In genomic region chr12:111766608-111767361, GRCh38 we compare ENCODE assay signal across 1 cellular context.
TF ChIP-seq lines count a peak whose summit lies in the region.

Gene ALDH2 (plus strand): TSS chr12:111766933. CDS start chr12:111766983, 50 bp downstream.

TF ChIP-seq in K562, 482 proteins besides CTCF, POLR2A, EP300 and RAD21 (continued from another document and continues in another):
- TF ChIP-seq POLR2H (tag; IDR thresholded peaks at IDR 0.05; ENCODE audit: low read depth) (peak; percentile 40; the same call in 1 of the 2 replicates), THAP12 (CRISPR knock-in tag; IDR thresholded peaks at IDR 0.05) (no peak), TCFL5 (CRISPR knock-in tag; conservative IDR thresholded peaks at IDR 0.05) (no peak), KDM2B (CRISPR knock-in tag; IDR thresholded peaks at IDR 0.05) (peak; percentile 29; the same call in 1 of the 2 replicates), KLF10 (CRISPR knock-in tag; IDR thresholded peaks at IDR 0.05) (no peak), HDAC6 (IDR thresholded peaks at IDR 0.05; ENCODE audit: low read depth, low read length) (no peak), MCM3 (IDR thresholded peaks at IDR 0.05) (no peak), ZNF644 (tag; IDR thresholded peaks at IDR 0.05; ENCODE audit: low read depth) (no peak), SMARCE1 (IDR thresholded peaks at IDR 0.05) (0 out of 2 replicates have a peak, but pooled peaks have one; percentile 22), ZNF121 (CRISPR knock-in tag; conservative IDR thresholded peaks at IDR 0.05) (no peak), ZC3H8 (IDR thresholded peaks at IDR 0.05) (no peak), ZHX1 (conservative IDR thresholded peaks at IDR 0.05; ENCODE audit: low read length) (no peak), ZKSCAN8 (CRISPR knock-in tag; IDR thresholded peaks at IDR 0.05) (no peak), TAF1 (IDR thresholded peaks at IDR 0.05; ENCODE audit: control insufficient read depth, extremely low read depth, insufficient read depth, low read length, severe bottlenecking) (peak; percentile 30), ZNF146 (CRISPR knock-in tag; IDR thresholded peaks at IDR 0.05; ENCODE audit: unreplicated experiment) (no peak), MAFF (IDR thresholded peaks at IDR 0.05; ENCODE audit: low read length) (no peak), ZBTB34 (CRISPR knock-in tag; IDR thresholded peaks at IDR 0.05) (no peak), ZFX (CRISPR knock-in tag; IDR thresholded peaks at IDR 0.05) (peak; percentile 93), STAT5A (IDR thresholded peaks at IDR 0.05; ENCODE audit: borderline replicate concordance, low read length) (no peak), JUNB (CRISPR knock-in tag; conservative IDR thresholded peaks at IDR 0.05) (no peak), MYC (IDR thresholded peaks at IDR 0.05; ENCODE audit: low read depth, low read length) (peak; percentile 79), MYC (CRISPR knock-in tag; IDR thresholded peaks at IDR 0.05; ENCODE audit: borderline replicate concordance, low read depth) (no peak), RNF2 (IDR thresholded peaks at IDR 0.05) (no peak), NFIC (IDR thresholded peaks at IDR 0.05) (no peak), SMARCA5 (IDR thresholded peaks at IDR 0.05) (0 out of 2 replicates have a peak, but pooled peaks have one; percentile 7), MAZ (CRISPR knock-in tag; conservative IDR thresholded peaks at IDR 0.05 in 1 of 2, IDR thresholded peaks at IDR 0.05 in 1 of 2) (peak; percentile 59 to 81; a peak in 3 of 4 replicates), TAF15 (IDR thresholded peaks at IDR 0.05; ENCODE audit: low read depth, low read length) (no peak), BRF1 (IDR thresholded peaks at IDR 0.05; ENCODE audit: borderline replicate concordance, extremely low read depth, insufficient read length) (no peak), SMAD2 (IDR thresholded peaks at IDR 0.05; ENCODE audit: low read depth, low read length) (no peak), ZKSCAN1 (IDR thresholded peaks at IDR 0.05; ENCODE audit: low read depth, low read length) (peak; percentile 20; the same call in 1 of the 2 replicates), ZNF24 (IDR thresholded peaks at IDR 0.05) (no peak), EHMT2 (IDR thresholded peaks at IDR 0.05) (no peak), HSF4 (CRISPR knock-in tag; IDR thresholded peaks at IDR 0.05; ENCODE audit: borderline replicate concordance) (no peak), PHB (CRISPR knock-in tag; IDR thresholded peaks at IDR 0.05) (0 out of 2 replicates have a peak, but pooled peaks have one; percentile 60), NCOA1 (IDR thresholded peaks at IDR 0.05; ENCODE audit: low read depth) (no peak), ZBTB7A (IDR thresholded peaks at IDR 0.05; ENCODE audit: borderline replicate concordance, control insufficient read depth, low read depth, low read length) (peak; percentile 96; the same call in 1 of the 2 replicates), CCAR2 (IDR thresholded peaks at IDR 0.05; ENCODE audit: low read depth, low read length) (no peak), KHSRP (IDR thresholded peaks at IDR 0.05) (no peak)
- TF ChIP-seq, protein P1, sequence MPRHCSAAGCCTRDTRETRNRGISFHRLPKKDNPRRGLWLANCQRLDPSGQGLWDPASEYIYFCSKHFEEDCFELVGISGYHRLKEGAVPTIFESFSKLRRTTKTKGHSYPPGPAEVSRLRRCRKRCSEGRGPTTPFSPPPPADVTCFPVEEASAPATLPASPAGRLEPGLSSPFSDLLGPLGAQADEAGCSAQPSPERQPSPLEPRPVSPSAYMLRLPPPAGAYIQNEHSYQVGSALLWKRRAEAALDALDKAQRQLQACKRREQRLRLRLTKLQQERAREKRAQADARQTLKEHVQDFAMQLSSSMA (CRISPR knock-in tag; IDR thresholded peaks at IDR 0.05): no peak
- TF ChIP-seq, protein P2, sequence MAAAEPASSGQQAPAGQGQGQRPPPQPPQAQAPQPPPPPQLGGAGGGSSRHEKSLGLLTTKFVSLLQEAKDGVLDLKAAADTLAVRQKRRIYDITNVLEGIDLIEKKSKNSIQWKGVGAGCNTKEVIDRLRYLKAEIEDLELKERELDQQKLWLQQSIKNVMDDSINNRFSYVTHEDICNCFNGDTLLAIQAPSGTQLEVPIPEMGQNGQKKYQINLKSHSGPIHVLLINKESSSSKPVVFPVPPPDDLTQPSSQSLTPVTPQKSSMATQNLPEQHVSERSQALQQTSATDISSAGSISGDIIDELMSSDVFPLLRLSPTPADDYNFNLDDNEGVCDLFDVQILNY (CRISPR knock-in tag; IDR thresholded peaks at IDR 0.05): no peak
- TF ChIP-seq, protein P3, sequence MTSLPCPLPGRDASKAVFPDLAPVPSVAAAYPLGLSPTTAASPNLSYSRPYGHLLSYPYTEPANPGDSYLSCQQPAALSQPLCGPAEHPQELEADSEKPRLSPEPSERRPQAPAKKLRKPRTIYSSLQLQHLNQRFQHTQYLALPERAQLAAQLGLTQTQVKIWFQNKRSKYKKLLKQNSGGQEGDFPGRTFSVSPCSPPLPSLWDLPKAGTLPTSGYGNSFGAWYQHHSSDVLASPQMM (CRISPR knock-in tag; IDR thresholded peaks at IDR 0.05): no peak
- TF ChIP-seq, protein P4, sequence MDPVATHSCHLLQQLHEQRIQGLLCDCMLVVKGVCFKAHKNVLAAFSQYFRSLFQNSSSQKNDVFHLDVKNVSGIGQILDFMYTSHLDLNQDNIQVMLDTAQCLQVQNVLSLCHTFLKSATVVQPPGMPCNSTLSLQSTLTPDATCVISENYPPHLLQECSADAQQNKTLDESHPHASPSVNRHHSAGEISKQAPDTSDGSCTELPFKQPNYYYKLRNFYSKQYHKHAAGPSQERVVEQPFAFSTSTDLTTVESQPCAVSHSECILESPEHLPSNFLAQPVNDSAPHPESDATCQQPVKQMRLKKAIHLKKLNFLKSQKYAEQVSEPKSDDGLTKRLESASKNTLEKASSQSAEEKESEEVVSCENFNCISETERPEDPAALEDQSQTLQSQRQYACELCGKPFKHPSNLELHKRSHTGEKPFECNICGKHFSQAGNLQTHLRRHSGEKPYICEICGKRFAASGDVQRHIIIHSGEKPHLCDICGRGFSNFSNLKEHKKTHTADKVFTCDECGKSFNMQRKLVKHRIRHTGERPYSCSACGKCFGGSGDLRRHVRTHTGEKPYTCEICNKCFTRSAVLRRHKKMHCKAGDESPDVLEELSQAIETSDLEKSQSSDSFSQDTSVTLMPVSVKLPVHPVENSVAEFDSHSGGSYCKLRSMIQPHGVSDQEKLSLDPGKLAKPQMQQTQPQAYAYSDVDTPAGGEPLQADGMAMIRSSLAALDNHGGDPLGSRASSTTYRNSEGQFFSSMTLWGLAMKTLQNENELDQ (CRISPR knock-in tag; IDR thresholded peaks at IDR 0.05; ENCODE audit: borderline replicate concordance): no peak
- TF ChIP-seq, protein P5, sequence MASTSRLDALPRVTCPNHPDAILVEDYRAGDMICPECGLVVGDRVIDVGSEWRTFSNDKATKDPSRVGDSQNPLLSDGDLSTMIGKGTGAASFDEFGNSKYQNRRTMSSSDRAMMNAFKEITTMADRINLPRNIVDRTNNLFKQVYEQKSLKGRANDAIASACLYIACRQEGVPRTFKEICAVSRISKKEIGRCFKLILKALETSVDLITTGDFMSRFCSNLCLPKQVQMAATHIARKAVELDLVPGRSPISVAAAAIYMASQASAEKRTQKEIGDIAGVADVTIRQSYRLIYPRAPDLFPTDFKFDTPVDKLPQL (IDR thresholded peaks at IDR 0.05; ENCODE audit: extremely low read depth, insufficient read length): no peak
- TF ChIP-seq, protein P6, sequence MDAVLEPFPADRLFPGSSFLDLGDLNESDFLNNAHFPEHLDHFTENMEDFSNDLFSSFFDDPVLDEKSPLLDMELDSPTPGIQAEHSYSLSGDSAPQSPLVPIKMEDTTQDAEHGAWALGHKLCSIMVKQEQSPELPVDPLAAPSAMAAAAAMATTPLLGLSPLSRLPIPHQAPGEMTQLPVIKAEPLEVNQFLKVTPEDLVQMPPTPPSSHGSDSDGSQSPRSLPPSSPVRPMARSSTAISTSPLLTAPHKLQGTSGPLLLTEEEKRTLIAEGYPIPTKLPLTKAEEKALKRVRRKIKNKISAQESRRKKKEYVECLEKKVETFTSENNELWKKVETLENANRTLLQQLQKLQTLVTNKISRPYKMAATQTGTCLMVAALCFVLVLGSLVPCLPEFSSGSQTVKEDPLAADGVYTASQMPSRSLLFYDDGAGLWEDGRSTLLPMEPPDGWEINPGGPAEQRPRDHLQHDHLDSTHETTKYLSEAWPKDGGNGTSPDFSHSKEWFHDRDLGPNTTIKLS (IDR thresholded peaks at IDR 0.05; ENCODE audit: borderline replicate concordance, low read depth): no peak
- TF ChIP-seq, protein P7, sequence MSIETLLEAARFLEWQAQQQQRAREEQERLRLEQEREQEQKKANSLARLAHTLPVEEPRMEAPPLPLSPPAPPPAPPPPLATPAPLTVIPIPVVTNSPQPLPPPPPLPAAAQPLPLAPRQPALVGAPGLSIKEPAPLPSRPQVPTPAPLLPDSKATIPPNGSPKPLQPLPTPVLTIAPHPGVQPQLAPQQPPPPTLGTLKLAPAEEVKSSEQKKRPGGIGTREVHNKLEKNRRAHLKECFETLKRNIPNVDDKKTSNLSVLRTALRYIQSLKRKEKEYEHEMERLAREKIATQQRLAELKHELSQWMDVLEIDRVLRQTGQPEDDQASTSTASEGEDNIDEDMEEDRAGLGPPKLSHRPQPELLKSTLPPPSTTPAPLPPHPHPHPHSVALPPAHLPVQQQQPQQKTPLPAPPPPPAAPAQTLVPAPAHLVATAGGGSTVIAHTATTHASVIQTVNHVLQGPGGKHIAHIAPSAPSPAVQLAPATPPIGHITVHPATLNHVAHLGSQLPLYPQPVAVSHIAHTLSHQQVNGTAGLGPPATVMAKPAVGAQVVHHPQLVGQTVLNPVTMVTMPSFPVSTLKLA (conservative IDR thresholded peaks at IDR 0.05): 0 out of 4 replicates have a peak, but pooled peaks of 1 of the 2 experiments have one; percentile 12
- TF ChIP-seq, protein P8, sequence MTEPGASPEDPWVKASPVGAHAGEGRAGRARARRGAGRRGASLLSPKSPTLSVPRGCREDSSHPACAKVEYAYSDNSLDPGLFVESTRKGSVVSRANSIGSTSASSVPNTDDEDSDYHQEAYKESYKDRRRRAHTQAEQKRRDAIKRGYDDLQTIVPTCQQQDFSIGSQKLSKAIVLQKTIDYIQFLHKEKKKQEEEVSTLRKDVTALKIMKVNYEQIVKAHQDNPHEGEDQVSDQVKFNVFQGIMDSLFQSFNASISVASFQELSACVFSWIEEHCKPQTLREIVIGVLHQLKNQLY (CRISPR knock-in tag; conservative IDR thresholded peaks at IDR 0.05): no peak
- TF ChIP-seq, protein P9, sequence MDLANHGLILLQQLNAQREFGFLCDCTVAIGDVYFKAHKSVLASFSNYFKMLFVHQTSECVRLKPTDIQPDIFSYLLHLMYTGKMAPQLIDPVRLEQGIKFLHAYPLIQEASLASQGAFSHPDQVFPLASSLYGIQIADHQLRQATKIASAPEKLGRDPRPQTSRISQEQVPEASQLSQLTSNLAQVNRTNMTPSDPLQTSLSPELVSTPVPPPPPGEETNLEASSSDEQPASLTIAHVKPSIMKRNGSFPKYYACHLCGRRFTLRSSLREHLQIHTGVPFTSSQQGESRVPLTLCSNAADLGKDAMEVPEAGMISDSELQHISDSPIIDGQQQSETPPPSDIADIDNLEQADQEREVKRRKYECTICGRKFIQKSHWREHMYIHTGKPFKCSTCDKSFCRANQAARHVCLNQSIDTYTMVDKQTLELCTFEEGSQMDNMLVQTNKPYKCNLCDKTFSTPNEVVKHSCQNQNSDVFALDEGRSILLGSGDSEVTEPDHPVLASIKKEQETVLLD (IDR thresholded peaks at IDR 0.05): 0 out of 2 replicates have a peak, but pooled peaks have one; percentile 37
